1 cellular context compared by ENCODE assay signal in genomic region chr13:112905619-112905989, GRCh38.
TF ChIP-seq lines count a peak whose summit lies in the region.

No MANE protein-coding gene starts in this region.

TF ChIP-seq in HepG2, 621 proteins besides CTCF, POLR2A, EP300 and RAD21 (continued from another document):
- TF ChIP-seq CREB1 (IDR thresholded peaks at IDR 0.05) = no peak
- 0 out of 2 replicates have a peak, but pooled peaks have one; percentile 14 for TF ChIP-seq CREB1 (CRISPR knock-in tag; IDR thresholded peaks at IDR 0.05)
